Comparison of ENCODE assay signal across 25 cellular contexts in genomic region chr6:36983538-36983937, GRCh38. TPM values are rescaled to one million over a fixed set of nuclear protein-coding genes. Genes with fewer than 3 reads are reported as not detected.
DNase-seq lines count a peak whose midpoint lies in the region; ATAC-seq, FAIRE-seq and TF ChIP-seq lines count a peak whose summit lies in the region.
"Had no signal": no experiment of that assay in that cellular context is flagged by ENCODE, and none has a peak within 500 bp of the region (broad histone marks: within the 10 kb centered on the region; RNA-seq: fewer than 3 reads in every experiment).

No MANE protein-coding gene starts in this region.

- H4K91ac ChIP-seq in trophoblast cell (ENCODE audit: low read depth, low read length): no peak overlapping the region

- H2BK5ac ChIP-seq in trophoblast cell (ENCODE audit: low read depth, low read length, poor library complexity): no peak overlapping the region

- H4K12ac ChIP-seq in trophoblast cell (ENCODE audit: low read depth, low read length): no peak overlapping the region

- H3K14ac ChIP-seq in trophoblast cell (ENCODE audit: low read length): no peak overlapping the region

- no peak overlapping the region for H2BK120ac ChIP-seq in trophoblast cell (ENCODE audit: insufficient read depth, low read length, poor library complexity)

- no peak for FAIRE-seq in kidney (lab: Jason Lieb, UNC)
- FAIRE-seq: GM18507 had no signal

- TF ChIP-seq CTCF in OCI-LY1 (IDR thresholded peaks at IDR 0.05; ENCODE audit: low read length) (no peak), kidney (IDR thresholded peaks at IDR 0.05; ENCODE audit: borderline replicate concordance, extremely low read depth, insufficient read depth) (no peak)

- H2BK12ac ChIP-seq in trophoblast cell (ENCODE audit: low read length): no peak overlapping the region

- no peak overlapping the region for H2AK5ac ChIP-seq in trophoblast cell (ENCODE audit: low read length)

- H3K79me1 ChIP-seq in trophoblast cell (ENCODE audit: low read length): peaks cover 15% of the 10 kb centered on the region

- peak overlapping the region; percentile 70 for H3K4ac ChIP-seq in trophoblast cell (ENCODE audit: low read depth, low read length)

- intact Hi-C loops in kidney (cut with DNase I): no loop called here

- no peak for DNase-seq in effector memory CD4-positive, alpha-beta T cell
- DNase-seq in trophoblast cell (no peak), kidney tubule cell (ENCODE audit: low spot score) (no peak), kidney (no peak)
- DNase-seq in stimulated activated CD4-positive, alpha-beta T cell treated with anti-CD3 and anti-CD28 coated beads, Interleukin-4, amount 100 ng/mL, for 4 hours: no peak
- DNase-seq: activated naive CD8-positive, alpha-beta T cell treated with anti-CD3 and anti-CD28 coated beads, Interleukin-2, amount 50 U/mL, for 24 hours; DMS153; effector memory CD8-positive, alpha-beta T cell; foreskin keratinocyte; HCEC 1CT; left colon; MG63; mucosa of descending colon; NCI-H1694; NCI-H345; nucleus accumbens; SHP77 treated with DMSO at 0.1 percent for 48 hours; T-helper 2 cell had no signal

- H3K79me2 ChIP-seq in OCI-LY1 (ENCODE audit: insufficient read depth, low read length): peaks cover 39% of the 10 kb centered on the region
- H3K79me2 ChIP-seq in trophoblast cell (ENCODE audit: control insufficient read depth, insufficient read depth, low read length, poor library complexity): peaks cover 29% of the 10 kb centered on the region

- H3K4me1 ChIP-seq in BLaER1 treated with 17β-estradiol and CSF1 and Interleukin-3, amounts not matched to agents 10 nM and 100 nM: peaks cover 56 to 73% (median 68%) of the 10 kb centered on the region in 10 experiments
- peaks cover 66% of the 10 kb centered on the region for H3K4me1 ChIP-seq in OCI-LY1 (ENCODE audit: insufficient read depth, low read length, severe bottlenecking)
- peaks cover 34% of the 10 kb centered on the region for H3K4me1 ChIP-seq in effector memory CD4-positive, alpha-beta T cell (ENCODE audit: control insufficient read depth, insufficient read depth, low read length, poor library complexity, severe bottlenecking)
- peaks cover 5 to 12% of the 10 kb centered on the region in 2 experiments for H3K4me1 ChIP-seq in trophoblast cell (ENCODE audit: control insufficient read depth in 1 of 2, insufficient read depth in 2 of 2, low read length in 2 of 2)
- H3K4me1 ChIP-seq in kidney (ENCODE audit: control insufficient read depth in 1 of 2, insufficient read depth in 1 of 2, low read depth in 1 of 2, low read length in 2 of 2): peaks cover 8 to 35% of the 10 kb centered on the region in 2 donors

- peaks cover 23 to 52% (median 43%) of the 10 kb centered on the region in 11 experiments for H3K36me3 ChIP-seq in BLaER1 treated with 17β-estradiol and CSF1 and Interleukin-3, amounts not matched to agents 10 nM and 100 nM
- H3K36me3 ChIP-seq in OCI-LY1 (ENCODE audit: insufficient read depth, low read length) (peaks cover 5% of the 10 kb centered on the region; the same call in 1 of the 2 replicates), trophoblast cell (ENCODE audit: control insufficient read depth in 1 of 2, insufficient read depth in 2 of 2, low read length in 2 of 2) (peaks cover 9 to 10% of the 10 kb centered on the region in 2 experiments), kidney (ENCODE audit: control insufficient read depth in 1 of 2, insufficient read depth in 2 of 2, low read length in 2 of 2) (peaks cover under 1 to 3% of the 10 kb centered on the region in 2 donors)
- peaks cover 4% of the 10 kb centered on the region for H3K36me3 ChIP-seq in effector memory CD4-positive, alpha-beta T cell (ENCODE audit: control insufficient read depth, insufficient read depth, low read length)
- H3K36me3 ChIP-seq: cardiac muscle cell had no signal

- no peak overlapping the region for H3K23ac ChIP-seq in trophoblast cell (ENCODE audit: low read length)

- H3K27me3 ChIP-seq in BLaER1 treated with 17β-estradiol and CSF1 and Interleukin-3, amounts not matched to agents 10 nM and 100 nM: no peaks in the 10 kb centered on the region
- no peaks in the 10 kb centered on the region for H3K27me3 ChIP-seq in OCI-LY1 (ENCODE audit: insufficient read depth, low read length)
- H3K27me3 ChIP-seq in effector memory CD4-positive, alpha-beta T cell (replicated peaks; ENCODE audit: control insufficient read depth, insufficient read depth, low read length, poor library complexity, severe bottlenecking): no peaks in the 10 kb centered on the region
- no peaks in the 10 kb centered on the region for H3K27me3 ChIP-seq in trophoblast cell (ENCODE audit: insufficient read depth, low read length)
- H3K27me3 ChIP-seq: cardiac muscle cell, foreskin keratinocyte, MG63 had no signal

- no CpG with 5 or more reads among the region's 3 CpGs for WGBS in trophoblast cell (ENCODE audit: extremely low coverage, insufficient coverage, insufficient read length)

- H3K9ac ChIP-seq in BLaER1 treated with 17β-estradiol and CSF1 and Interleukin-3, amounts not matched to agents 10 nM and 100 nM: peak overlapping the region in 5 of 11 experiments; percentile 4 to 98 (median 98); a peak in 2 of 22 replicates
- H3K9ac ChIP-seq in OCI-LY1 (ENCODE audit: low read length) (no peak overlapping the region; the same call in 1 of the 2 replicates), trophoblast cell (ENCODE audit: low read length) (no peak overlapping the region), kidney (ENCODE audit: low read length in 2 of 2) (peak overlapping the region in 1 of 2 donors; percentile 22)

- peaks cover 62 to 68% (median 65%) of the 10 kb centered on the region in 11 experiments for H4K20me1 ChIP-seq in BLaER1 treated with 17β-estradiol and CSF1 and Interleukin-3, amounts not matched to agents 10 nM and 100 nM
- H4K20me1 ChIP-seq in OCI-LY1 (ENCODE audit: insufficient read depth, low read length): no peaks in the 10 kb centered on the region

- peak overlapping the region; percentile 70 to 98 (median 92) for H3K4me2 ChIP-seq in BLaER1 treated with 17β-estradiol and CSF1 and Interleukin-3, amounts not matched to agents 10 nM and 100 nM
- H3K4me2 ChIP-seq in OCI-LY1 (ENCODE audit: low read length): peak overlapping the region; percentile 83; the same call in 1 of the 2 replicates
- no peak overlapping the region for H3K4me2 ChIP-seq in trophoblast cell (ENCODE audit: low read length)

- no peaks in the 10 kb centered on the region for H3K9me2 ChIP-seq in OCI-LY1 (ENCODE audit: low read depth, low read length)

- H3K27ac ChIP-seq in BLaER1 treated with 17β-estradiol and CSF1 and Interleukin-3, amounts not matched to agents 10 nM and 100 nM: no peak overlapping the region
- no peak overlapping the region for H3K27ac ChIP-seq in OCI-LY1 (ENCODE audit: low read depth, low read length, poor library complexity, severe bottlenecking)
- H3K27ac ChIP-seq in effector memory CD4-positive, alpha-beta T cell (ENCODE audit: insufficient read depth, low read length, poor library complexity, severe bottlenecking): peak overlapping the region; percentile 96
- no peak overlapping the region for H3K27ac ChIP-seq in trophoblast cell (ENCODE audit: low read depth, low read length)
- H3K27ac ChIP-seq in kidney (ENCODE audit: low read depth in 2 of 2, low read length in 2 of 2): no peak overlapping the region
- H3K27ac ChIP-seq: cardiac muscle cell, foreskin keratinocyte had no signal

- H3K4me3 ChIP-seq in BLaER1 treated with 17β-estradiol and CSF1 and Interleukin-3, amounts not matched to agents 10 nM and 100 nM: peak overlapping the region in 8 of 10 experiments; percentile 97 to 100 (median 98); a peak in 9 of 20 replicates
- H3K4me3 ChIP-seq in OCI-LY1 (ENCODE audit: low read depth, low read length, poor library complexity, severe bottlenecking) (no peak overlapping the region), trophoblast cell (ENCODE audit: low read depth, low read length) (no peak overlapping the region), kidney (ENCODE audit: low read length in 2 of 2) (no peak overlapping the region)
- H3K4me3 ChIP-seq in effector memory CD4-positive, alpha-beta T cell (ENCODE audit: insufficient read depth, low read depth, low read length, poor library complexity, severe bottlenecking): no peak overlapping the region
- H3K4me3 ChIP-seq: cardiac muscle cell, mucosa of descending colon had no signal

- H2AFZ ChIP-seq in OCI-LY1 (ENCODE audit: low read length) (no peak overlapping the region), trophoblast cell (ENCODE audit: insufficient read depth, low read length, poor library complexity) (no peak overlapping the region)

- no peaks in the 10 kb centered on the region for H3K9me3 ChIP-seq in BLaER1 treated with 17β-estradiol and CSF1 and Interleukin-3, amounts not matched to agents 10 nM and 100 nM (replicated peaks in 1 of 11)
- H3K9me3 ChIP-seq in OCI-LY1 (ENCODE audit: low read length) (no peaks in the 10 kb centered on the region), trophoblast cell (ENCODE audit: insufficient read depth, low read depth, low read length) (no peaks in the 10 kb centered on the region), kidney (ENCODE audit: control insufficient read depth in 1 of 2, low read length in 2 of 2) (no peaks in the 10 kb centered on the region)
- H3K9me3 ChIP-seq in effector memory CD4-positive, alpha-beta T cell (ENCODE audit: control insufficient read depth, low read length): no peaks in the 10 kb centered on the region
- H3K9me3 ChIP-seq: MG63, mucosa of descending colon had no signal

- H4K8ac ChIP-seq in trophoblast cell (ENCODE audit: low read depth, low read length): no peak overlapping the region

- ATAC-seq in GM21619 (IDR thresholded peaks at IDR 0.05; ENCODE audit: unreplicated experiment): no peak
- ATAC-seq: activated CD4-positive, CD25-positive, alpha-beta regulatory T cell treated with anti-CD3 and anti-CD28 coated beads, Interleukin-2, amount 50 U/mL, for 24 hours; activated naive CD8-positive, alpha-beta T cell treated with anti-CD3 and anti-CD28 coated beads, Interleukin-2, amount 50 U/mL, for 24 hours; effector memory CD8-positive, alpha-beta T cell; foreskin keratinocyte; left colon; mucosa of descending colon had no signal

- no peaks in the 10 kb centered on the region for H3F3A ChIP-seq in OCI-LY1 (ENCODE audit: insufficient read depth, low read length)

- no peak overlapping the region for H3K18ac ChIP-seq in trophoblast cell (ENCODE audit: low read length)

RNA-seq across cellular contexts. Expression of gene MTCH1, which starts 2.5 kb away (rescaled TPM):
- polyA plus RNA-seq in trophoblast cell (2013): 96.9 and 97.4 TPM in 2 replicates
- total RNA-seq in kidney: 194 TPM
- 202 TPM for polyA plus RNA-seq in kidney (ENCODE audit: insufficient read depth, low read depth, low replicate concordance)

RNA-seq across cellular contexts. Expression of gene FGD2, which starts 21.9 kb away (rescaled TPM):
- not detected in 2 replicates for polyA plus RNA-seq in trophoblast cell (2013)
- total RNA-seq in kidney: 49.5 TPM
- polyA plus RNA-seq in kidney (ENCODE audit: insufficient read depth, low read depth, low replicate concordance): 0.97 TPM
- total RNA-seq: cardiac muscle cell had no signal
- polyA plus RNA-seq: BJ had no signal

RNA-seq across cellular contexts. Expression of gene PI16, which starts 29.0 kb away (rescaled TPM):
- polyA plus RNA-seq in trophoblast cell (2013): not detected in 2 replicates
- 1.7 TPM for total RNA-seq in kidney
- 3.5 TPM for polyA plus RNA-seq in kidney (ENCODE audit: insufficient read depth, low read depth, low replicate concordance)
- total RNA-seq: cardiac muscle cell, foreskin keratinocyte had no signal

Comparison
In these comparisons a context has a peak if more than half of its experiments do, and no peak if none do; other contexts are left out.
1. H3K4me3 ChIP-seq: peak in BLaER1 treated with 17β-estradiol and CSF1 and Interleukin-3, amounts not matched to agents 10 nM and 100 nM (8 of 10); none in OCI-LY1 (single experiment), effector memory CD4-positive, alpha-beta T cell (single experiment), trophoblast cell (single experiment) and kidney (0 of 2).